Comparison of ENCODE assay signal across 11 cellular contexts in the genomic region with DNA sequence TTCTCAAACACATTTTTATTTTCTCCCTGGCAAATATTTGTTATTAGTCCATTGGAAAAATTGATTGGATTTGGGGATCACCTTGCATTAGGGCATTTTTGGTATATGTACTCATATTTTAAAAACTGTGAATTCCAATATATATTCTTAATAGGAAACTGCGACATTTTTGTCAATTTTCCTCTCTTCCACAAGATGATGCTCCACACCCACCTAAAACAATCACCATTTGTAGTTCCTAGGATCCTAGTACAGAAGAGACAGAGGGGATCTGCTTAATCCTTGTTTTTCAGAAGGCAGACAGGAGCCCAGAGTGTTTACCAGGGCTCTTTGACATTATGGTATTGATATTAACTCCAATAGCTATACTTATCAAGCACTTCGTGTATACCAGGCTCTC. TPM values are rescaled to one million over a fixed set of nuclear protein-coding genes. Genes with fewer than 3 reads are reported as not detected.
DNase-seq lines count a peak whose midpoint lies in the region; ATAC-seq and TF ChIP-seq lines count a peak whose summit lies in the region.
"Had no signal": no experiment of that assay in that cellular context is flagged by ENCODE, and none has a peak within 500 bp of the region (broad histone marks: within the 10 kb centered on the region; RNA-seq: fewer than 3 reads in every experiment).

No MANE protein-coding gene starts in this region.

- H3K27me3 Mint-ChIP-seq in H9 (ENCODE audit: low read depth) (peaks cover 5% of the 10 kb centered on the region), osteocyte (ENCODE audit: unreplicated experiment) (peaks cover 35% of the 10 kb centered on the region)

- no peak overlapping the region for H2AK5ac ChIP-seq in H9 (ENCODE audit: insufficient read length, low read length)

- H3K27me3 ChIP-seq in H9 (ENCODE audit: insufficient read depth, low read length) = no peaks in the 10 kb centered on the region

- no peak overlapping the region for H4K5ac ChIP-seq in H9 (ENCODE audit: insufficient read length, low read depth, low read length)

- no peak overlapping the region for H2BK12ac ChIP-seq in H9 (ENCODE audit: insufficient read length, low read depth, low read length)

- no peak overlapping the region for H2BK5ac ChIP-seq in H9 (ENCODE audit: insufficient read length, low read length)

- no peak overlapping the region for H3T11ph ChIP-seq in H9 (ENCODE audit: low read length)

- no peak for DNase-seq in H9
- peak; percentile 37 for DNase-seq in NCI-H748 (lab: John Stamatoyannopoulos, UW; ENCODE audit: unreplicated experiment)
- peak; percentile 74 for DNase-seq in dermis blood vessel endothelial cell
- DNase-seq in osteocyte (ENCODE audit: extremely low spot score, unreplicated experiment) = no peak
- no peak for DNase-seq in SK-N-DZ (ENCODE audit: low spot score)
- no peak for DNase-seq in HuH-7.5 (ENCODE audit: low spot score)
- DNase-seq: nucleus accumbens; stimulated activated naive CD4-positive, alpha-beta T cell had no signal

- H3K79me1 ChIP-seq in H9 (ENCODE audit: insufficient read depth, low read depth, low read length, poor library complexity, severe bottlenecking) = no peaks in the 10 kb centered on the region

- H3K4me1 Mint-ChIP-seq in H9 = peaks cover 2 to 8% of the 10 kb centered on the region in 2 experiments; a peak in 3 of 4 replicates
- H3K4me1 Mint-ChIP-seq in osteocyte (ENCODE audit: unreplicated experiment) = peaks cover 9% of the 10 kb centered on the region

- no peak for ATAC-seq in HG03469 (IDR thresholded peaks at IDR 0.05; ENCODE audit: unreplicated experiment)
- no peak for ATAC-seq in activated CD4-positive, CD25-positive, alpha-beta regulatory T cell treated with anti-CD3 and anti-CD28 coated beads, Interleukin-2, amount 50 U/mL, for 24 hours

- H2BK20ac ChIP-seq in H9 (ENCODE audit: low read depth, low read length, poor library complexity, severe bottlenecking) = no peak overlapping the region

- no peaks in the 10 kb centered on the region for H3K9me3 ChIP-seq in H9 (ENCODE audit: control insufficient read depth, low read depth, low read length)

- H3K27ac Mint-ChIP-seq in H9 (no peak overlapping the region), osteocyte (ENCODE audit: unreplicated experiment) (no peak overlapping the region)

- H2AFZ ChIP-seq in H9 (ENCODE audit: low read length) = no peak overlapping the region

- H3K23ac ChIP-seq in H9 (ENCODE audit: insufficient read length, low read depth, low read length) = no peak overlapping the region

- H3K56ac ChIP-seq in H9 (ENCODE audit: insufficient read length, low read depth, low read length) = no peak overlapping the region

- H3K9ac ChIP-seq in H9 (ENCODE audit: extremely low read depth, insufficient read length, low read length) = no peak overlapping the region

- H3K36me3 Mint-ChIP-seq in H9 (ENCODE audit: insufficient read depth in 1 of 3, low read depth in 3 of 3) = no peaks in the 10 kb centered on the region
- H3K36me3 Mint-ChIP-seq in osteocyte (ENCODE audit: unreplicated experiment) = no peaks in the 10 kb centered on the region

- no peak overlapping the region for H3K18ac ChIP-seq in H9 (ENCODE audit: insufficient read length, low read depth, low read length)

- H2BK15ac ChIP-seq in H9 (ENCODE audit: low read depth, low read length) = no peak overlapping the region

- no peak overlapping the region for H2BK120ac ChIP-seq in H9 (ENCODE audit: low read depth, low read length, poor library complexity, severe bottlenecking)

- H3K27ac ChIP-seq in H9 (ENCODE audit: insufficient read length, low read depth, low read length) = no peak overlapping the region
- H3K27ac ChIP-seq: epithelial cell of prostate had no signal

- TF ChIP-seq CTCF in H9 (conservative IDR thresholded peaks at IDR 0.05) = peak; percentile 36; the same call in 1 of the 3 replicates
- TF ChIP-seq CTCF in osteocyte (IDR thresholded peaks at IDR 0.05) = peak; percentile 35

- H3K14ac ChIP-seq in H9 (ENCODE audit: insufficient read depth, low read length) = no peak overlapping the region

- H4K20me1 ChIP-seq in H9 (ENCODE audit: control insufficient read depth, insufficient read depth, insufficient read length) = no peaks in the 10 kb centered on the region

- H3K79me2 ChIP-seq in H9 (ENCODE audit: insufficient read depth, low read length) = no peaks in the 10 kb centered on the region

- H4K91ac ChIP-seq in H9 (ENCODE audit: insufficient read length, low read depth, low read length) = no peak overlapping the region

- no peaks in the 10 kb centered on the region for H3K4me1 ChIP-seq in H9 (ENCODE audit: insufficient read depth, low read length)

- H3K4ac ChIP-seq in H9 (ENCODE audit: low read depth, low read length) = no peak overlapping the region

- no peaks in the 10 kb centered on the region for H3K23me2 ChIP-seq in H9 (ENCODE audit: insufficient read length, low read depth, low read length, poor library complexity, severe bottlenecking)

- H3K9me3 Mint-ChIP-seq in H9 (no peaks in the 10 kb centered on the region), osteocyte (ENCODE audit: unreplicated experiment) (no peaks in the 10 kb centered on the region)

- H3K4me2 ChIP-seq in H9 (ENCODE audit: insufficient read depth, insufficient read length, low read length) = no peak overlapping the region

- no peak overlapping the region for H4K8ac ChIP-seq in H9 (replicated peaks; ENCODE audit: insufficient read length, low read depth, low read length)

- H3K4me3 Mint-ChIP-seq in H9 (no peak overlapping the region), osteocyte (ENCODE audit: unreplicated experiment) (no peak overlapping the region)

- no CpG with 5 or more reads among the region's 2 CpGs for WGBS in H9 (ENCODE audit: extremely low coverage, insufficient read length, low lambda C conversion rate)

RNA-seq across cellular contexts. Expression of a gene that starts 22.8 kb away (rescaled TPM):
- total RNA-seq in H9 (2021) = not detected in 2 replicates
- total RNA-seq in dermis blood vessel endothelial cell = 0.34 and 0.74 TPM in 2 replicates
- 0.21 and 0.24 TPM in 2 replicates for total RNA-seq in osteocyte
- not detected in 2 replicates for polyA plus RNA-seq in SK-N-DZ (2014; cell fraction: cytosol; rRNA removed)
- polyA plus RNA-seq in SK-N-DZ (2014; cell fraction: nucleus; rRNA removed) = not detected in 2 replicates

RNA-seq across cellular contexts. Expression of a gene that starts 45.5 kb away (rescaled TPM):
- total RNA-seq in H9 (2021) (24.8 and 25.7 TPM in 2 replicates), dermis blood vessel endothelial cell (11.1 and 22.2 TPM in 2 replicates), osteocyte (14.2 and 17.3 TPM in 2 replicates)
- polyA plus RNA-seq in SK-N-DZ (2014; cell fraction: cytosol; rRNA removed) = 15.3 and 16.8 TPM in 2 replicates
- 8.0 and 10.1 TPM in 2 replicates for polyA plus RNA-seq in SK-N-DZ (2014; cell fraction: nucleus; rRNA removed)

Comparison
In these comparisons a context has a peak if more than half of its experiments do, and no peak if none do; other contexts are left out.
1. DNase-seq: peak in NCI-H748 (single experiment) and dermis blood vessel endothelial cell (single experiment); none in H9 (single experiment), osteocyte (single experiment), SK-N-DZ (single experiment) and HuH-7.5 (single experiment).